In the genomic region with DNA sequence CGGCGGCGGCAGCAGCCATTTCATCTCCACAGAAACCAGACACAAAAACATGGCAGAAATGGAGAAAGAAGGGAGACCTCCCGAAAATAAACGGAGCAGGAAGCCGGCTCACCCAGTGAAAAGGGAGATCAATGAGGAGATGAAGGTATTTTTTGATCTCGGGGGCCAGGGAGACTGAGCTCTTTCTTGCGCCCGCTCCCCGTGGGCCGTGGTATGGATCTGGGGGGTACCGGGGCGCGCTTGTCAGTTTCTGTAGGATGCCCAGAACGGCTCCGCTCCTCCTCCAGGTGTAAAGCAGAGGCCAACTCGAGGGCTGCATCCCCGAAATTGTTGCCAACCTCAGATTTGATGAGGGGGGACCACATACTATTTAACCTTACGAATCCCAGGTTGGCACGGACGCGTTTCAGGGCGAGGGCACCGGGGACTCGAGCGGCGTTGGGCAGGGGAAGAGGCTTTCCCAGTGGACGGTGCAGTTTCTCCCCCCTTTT, we compare ENCODE assay signal across 8 cellular contexts. TPM values are rescaled to one million over a fixed set of nuclear protein-coding genes. Genes with fewer than 3 reads are reported as not detected.
A peak's percentile ranks its signal among the peaks of the same experiment; 100 is the strongest.
DNase-seq lines count a peak whose midpoint lies in the region; ATAC-seq, FAIRE-seq and TF ChIP-seq lines count a peak whose summit lies in the region.

No MANE protein-coding gene starts in this region.

- H3K27me3 ChIP-seq in HL-60 (ENCODE audit: insufficient read depth, poor library complexity, severe bottlenecking) (peaks cover 63% of the 10 kb centered on the region), astrocyte (ENCODE audit: insufficient read depth, low read length) (peaks cover 36% of the 10 kb centered on the region)

- POLR2A ChIA-PET in AG04449 (lab: Yijun Ruan, JAX), result interaction anchor here (1.0 kb wide), 1 partner anchor 31 kb away, joined by 3 read pairs; the partner anchor contains the start of gene PDSS2

- CTCF ChIA-PET in AG04449 (lab: Yijun Ruan, JAX), result interaction anchor here (1.2 to 2.2 kb wide), 2 partner anchors 171 to 172 kb away, joined by 3 to 8 read pairs; no protein-coding TSS in a partner anchor

- no peaks in the 10 kb centered on the region for H3K79me2 ChIP-seq in astrocyte (ENCODE audit: insufficient read depth, low read length)

- no peak overlapping the region for H3K27ac Mint-ChIP-seq in astrocyte (ENCODE audit: unreplicated experiment)

- peak overlapping the region; percentile 63 for H3K4me3 ChIP-seq in AG04449 (ENCODE audit: low read depth, low read length)
- H3K4me3 ChIP-seq in HL-60 (replicated peaks; ENCODE audit: insufficient read depth, low read length), result peak overlapping the region; percentile 90
- peak overlapping the region; percentile 65 for H3K4me3 ChIP-seq in astrocyte (ENCODE audit: insufficient read depth, low read depth, low read length)

- TF ChIP-seq CTCF in AG04449 (IDR thresholded peaks at IDR 0.05; ENCODE audit: insufficient read depth, low read length, missing control alignments) (no peak), HL-60 (IDR thresholded peaks at IDR 0.05; ENCODE audit: insufficient read depth, low read length) (no peak), astrocyte (IDR thresholded peaks at IDR 0.05; ENCODE audit: insufficient read depth, low read depth, low read length) (no peak)

- H3K4me1 ChIP-seq in astrocyte (ENCODE audit: insufficient read depth, low read length), result peaks cover 31% of the 10 kb centered on the region

- no peaks in the 10 kb centered on the region for H3K9me3 ChIP-seq in astrocyte (ENCODE audit: insufficient read depth, low read depth, low read length)

- peak overlapping the region; percentile 48 for H3K9ac ChIP-seq in astrocyte (ENCODE audit: low read length)

- H3K27me3 Mint-ChIP-seq in astrocyte (ENCODE audit: low read depth, unreplicated experiment), result peaks cover 22% of the 10 kb centered on the region

- H3K27ac ChIP-seq in HL-60 (replicated peaks) (no peak overlapping the region), astrocyte (ENCODE audit: low read depth, low read length) (no peak overlapping the region), substantia nigra (ENCODE audit: low read depth, low read length, poor library complexity, severe bottlenecking) (peak overlapping the region; percentile 87)

- intact Hi-C loops in left colon (cut with DNase I, micrococcal nuclease), result no loop called here

- peak overlapping the region; percentile 78 for H2AFZ ChIP-seq in astrocyte (ENCODE audit: low read depth, low read length)

- no peaks in the 10 kb centered on the region for H3K36me3 ChIP-seq in astrocyte (ENCODE audit: insufficient read depth, low read length)

- FAIRE-seq in astrocyte (lab: Jason Lieb, UNC), result no peak

- no peak overlapping the region for H3K4me3 Mint-ChIP-seq in astrocyte (ENCODE audit: unreplicated experiment)

- H3K4me1 Mint-ChIP-seq in astrocyte (ENCODE audit: low read depth, unreplicated experiment), result peaks cover 13% of the 10 kb centered on the region

- peak overlapping the region; percentile 98 for H3K4me2 ChIP-seq in astrocyte (ENCODE audit: low read length)

- peaks cover 7% of the 10 kb centered on the region for H4K20me1 ChIP-seq in astrocyte (ENCODE audit: insufficient read depth, low read length)

- DNase-seq in AG04449 (ENCODE audit: low read depth, low spot score) (no peak), HL-60 (ENCODE audit: low read depth in 1 of 2, low spot score in 1 of 2) (no peak), astrocyte (ENCODE audit: low read depth) (no peak), left colon (no peak), substantia nigra (lab: John Stamatoyannopoulos, UW) (peak in 15 of 49 donors; percentile 10 to 63 (median 37)), SK-N-DZ (ENCODE audit: low spot score) (no peak), DMS79 (lab: John Stamatoyannopoulos, UW) (no peak)
- DNase-seq in stimulated activated naive CD4-positive, alpha-beta T cell treated with Interleukin-2 at 50 U/mL for 16 hours (lab: John Stamatoyannopoulos, UW), result no peak

- H3K36me3 Mint-ChIP-seq in astrocyte (ENCODE audit: low read depth, unreplicated experiment), result no peaks in the 10 kb centered on the region

- no peaks in the 10 kb centered on the region for H3K9me3 Mint-ChIP-seq in astrocyte (ENCODE audit: unreplicated experiment)

- ATAC-seq in left colon, result peak; percentile 14

RNA-seq across cellular contexts. Expression of gene SOBP, which starts 0.7 kb away (rescaled TPM):
- total RNA-seq in astrocyte (4.7 and 7.6 TPM in 2 replicates), left colon (1 to 10 TPM in 1 of 2 donors, under 1 TPM in 1; 0.70 to 4.6 TPM)
- 1.8 and 5.2 TPM in 2 replicates for polyA plus RNA-seq in SK-N-DZ (2014; cell fraction: cytosol; rRNA removed)
- 3.0 and 4.4 TPM in 2 replicates for polyA plus RNA-seq in SK-N-DZ (2014; cell fraction: nucleus; rRNA removed)

RNA-seq across cellular contexts. Expression of gene PDSS2, which starts 31.2 kb away (rescaled TPM):
- 7.3 and 7.7 TPM in 2 replicates for total RNA-seq in astrocyte
- total RNA-seq in left colon, result 10 to 100 TPM; 22.5 to 29.4 TPM
- 12.3 and 14.3 TPM in 2 replicates for polyA plus RNA-seq in SK-N-DZ (2014; cell fraction: cytosol; rRNA removed)
- polyA plus RNA-seq in SK-N-DZ (2014; cell fraction: nucleus; rRNA removed), result 3.4 and 6.2 TPM in 2 replicates
